Comparison of ENCODE assay signal across 18 cellular contexts in the genomic region with DNA sequence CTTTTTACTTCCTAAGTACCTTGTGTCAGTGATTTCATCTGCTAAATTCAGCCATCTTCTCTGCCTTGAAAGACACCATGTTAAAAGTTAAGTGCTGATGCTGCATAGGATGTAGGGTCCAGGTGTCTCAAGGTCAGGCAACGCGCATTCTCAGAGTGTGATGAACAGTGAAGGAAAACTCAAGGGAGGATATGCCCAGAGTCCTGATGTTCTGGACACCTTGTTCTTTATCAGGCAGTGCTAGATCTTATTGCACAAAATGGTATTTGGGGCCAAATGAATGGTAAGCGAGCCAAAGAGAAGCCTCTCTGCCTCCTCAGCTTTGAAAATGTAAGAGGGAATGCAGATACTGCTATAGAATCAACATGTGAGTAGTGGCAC.
DNase-seq lines count a peak whose midpoint lies in the region; ATAC-seq and TF ChIP-seq lines count a peak whose summit lies in the region.
"Had no signal": no experiment of that assay in that cellular context is flagged by ENCODE, and none has a peak within 500 bp of the region (broad histone marks: within the 10 kb centered on the region; RNA-seq: fewer than 3 reads in every experiment).

No MANE protein-coding gene starts in this region.

- no peak overlapping the region for H2AFZ ChIP-seq in Loucy (ENCODE audit: low read length)
- H2AFZ ChIP-seq: PC-9 had no signal

- DNase-seq in activated CD4-positive, alpha-beta T cell treated with anti-CD3 and anti-CD28 coated beads for 36 hours, result no peak
- no peak for DNase-seq in activated CD4-positive, alpha-beta T cell treated with anti-CD3 and anti-CD28 coated beads, Interleukin-2, amount 50 U/mL, for 1 hour
- DNase-seq in left kidney (ENCODE audit: low read depth, low spot score) (peak; percentile 43), NCI-H510A treated with DMSO at 0.1 percent for 48 hours (lab: John Stamatoyannopoulos, UW) (no peak)
- no peak for DNase-seq in naive thymus-derived CD4-positive, alpha-beta T cell
- DNase-seq: Caco-2; effector memory CD8-positive, alpha-beta T cell; HCEC 1CT; mesendoderm; PC-9; T-helper 9 cell; upper lobe of left lung had no signal

- no peak overlapping the region for H3K4me3 Mint-ChIP-seq in activated CD4-positive, alpha-beta T cell treated with anti-CD3 and anti-CD28 coated beads for 36 hours
- H3K4me3 Mint-ChIP-seq in stimulated activated memory B cell treated with anti-CD40 and anti-IgM and Interleukin-4, amounts not matched to agents 10 μg/mL and 1 μg/mL and 100 μg/mL, for 72 hours, result no peak overlapping the region
- H3K4me3 Mint-ChIP-seq in naive thymus-derived CD4-positive, alpha-beta T cell, result no peak overlapping the region
- H3K4me3 Mint-ChIP-seq: effector memory CD8-positive, alpha-beta T cell; neural crest cell; stimulated activated naive CD8-positive, alpha-beta T cell treated with anti-CD3 and anti-CD28 coated beads, Interleukin-15, Interleukin-2, amounts not matched to agents 100 ng/mL and 50 ng/mL, for 24 hours had no signal

- no peak overlapping the region for H3K27ac ChIP-seq in naive thymus-derived CD4-positive, alpha-beta T cell (ENCODE audit: low read depth, low read length)
- H3K27ac ChIP-seq: PC-9 had no signal

- H3K27me3 Mint-ChIP-seq in activated CD4-positive, alpha-beta T cell treated with anti-CD3 and anti-CD28 coated beads for 36 hours, result no peaks in the 10 kb centered on the region
- no peaks in the 10 kb centered on the region for H3K27me3 Mint-ChIP-seq in stimulated activated memory B cell treated with anti-CD40 and anti-IgM and Interleukin-4, amounts not matched to agents 10 μg/mL and 1 μg/mL and 100 μg/mL, for 72 hours
- H3K27me3 Mint-ChIP-seq in naive thymus-derived CD4-positive, alpha-beta T cell, result no peaks in the 10 kb centered on the region
- H3K27me3 Mint-ChIP-seq: effector memory CD8-positive, alpha-beta T cell; stimulated activated naive CD8-positive, alpha-beta T cell treated with anti-CD3 and anti-CD28 coated beads, Interleukin-15, Interleukin-2, amounts not matched to agents 100 ng/mL and 50 ng/mL, for 24 hours had no signal

- peaks cover 12% of the 10 kb centered on the region for H3K36me3 Mint-ChIP-seq in activated CD4-positive, alpha-beta T cell treated with anti-CD3 and anti-CD28 coated beads for 36 hours (ENCODE audit: low read depth)
- peaks cover 6% of the 10 kb centered on the region for H3K36me3 Mint-ChIP-seq in stimulated activated memory B cell treated with anti-CD40 and anti-IgM and Interleukin-4, amounts not matched to agents 10 μg/mL and 1 μg/mL and 100 μg/mL, for 72 hours
- peaks cover 0 to 29% (median 0%) of the 10 kb centered on the region in 5 donors for H3K36me3 Mint-ChIP-seq in naive thymus-derived CD4-positive, alpha-beta T cell

- H4K20me1 ChIP-seq in Loucy (ENCODE audit: insufficient read depth, low read length, poor library complexity, severe bottlenecking), result peaks cover 53% of the 10 kb centered on the region

- CTCF ChIA-PET in activated CD4-positive, alpha-beta T cell treated with anti-CD3 and anti-CD28 coated beads for 36 hours (lab: Charles Lee), result interaction anchor here (1.4 to 2.2 kb wide), 3 partner anchors 10 to 21 kb away, joined by 3 to 7 read pairs (median 5); no protein-coding TSS in a partner anchor
- CTCF ChIA-PET in naive thymus-derived CD4-positive, alpha-beta T cell (lab: Charles Lee), result no interaction called here

- no peaks in the 10 kb centered on the region for H3K27me3 ChIP-seq in Loucy (ENCODE audit: insufficient read depth, low read length, poor library complexity, severe bottlenecking)
- H3K27me3 ChIP-seq in naive thymus-derived CD4-positive, alpha-beta T cell (ENCODE audit: control insufficient read depth in 2 of 2, insufficient read depth in 2 of 2, low read length in 2 of 2), result no peaks in the 10 kb centered on the region
- H3K27me3 ChIP-seq: upper lobe of left lung had no signal

- POLR2A ChIA-PET in activated CD4-positive, alpha-beta T cell treated with anti-CD3 and anti-CD28 coated beads for 36 hours (lab: Charles Lee), result interaction anchor here (0.6 kb wide), 1 partner anchor 20 kb away, joined by 3 read pairs; no protein-coding TSS in a partner anchor
- POLR2A ChIA-PET in naive thymus-derived CD4-positive, alpha-beta T cell (lab: Charles Lee), result interaction anchor here (1.5 kb wide), 1 partner anchor 18 kb away, joined by 3 read pairs; no protein-coding TSS in a partner anchor

- H3K9ac ChIP-seq in Loucy (ENCODE audit: low read depth, low read length, poor library complexity, severe bottlenecking), result peak overlapping the region; percentile 20

- intact Hi-C loops in activated CD4-positive, alpha-beta T cell treated with anti-CD3 and anti-CD28 coated beads for 36 hours (cut with DNase I, micrococcal nuclease), result no loop called here
- intact Hi-C loops in naive thymus-derived CD4-positive, alpha-beta T cell (cut with micrococcal nuclease), result loop anchor here in 1 of 2 donors (1.0 kb wide), 1 partner anchor 10 kb away; no protein-coding TSS in a partner anchor

- no peaks in the 10 kb centered on the region for H3K9me3 Mint-ChIP-seq in activated CD4-positive, alpha-beta T cell treated with anti-CD3 and anti-CD28 coated beads for 36 hours (ENCODE audit: low read depth)
- H3K9me3 Mint-ChIP-seq in stimulated activated memory B cell treated with anti-CD40 and anti-IgM and Interleukin-4, amounts not matched to agents 10 μg/mL and 1 μg/mL and 100 μg/mL, for 72 hours, result no peaks in the 10 kb centered on the region
- no peaks in the 10 kb centered on the region for H3K9me3 Mint-ChIP-seq in naive thymus-derived CD4-positive, alpha-beta T cell
- H3K9me3 Mint-ChIP-seq: effector memory CD8-positive, alpha-beta T cell; neural crest cell; stimulated activated naive CD8-positive, alpha-beta T cell treated with anti-CD3 and anti-CD28 coated beads, Interleukin-15, Interleukin-2, amounts not matched to agents 100 ng/mL and 50 ng/mL, for 24 hours had no signal

- H3K4me1 ChIP-seq in Loucy (ENCODE audit: insufficient read depth, low read length, poor library complexity, severe bottlenecking), result peaks cover 87% of the 10 kb centered on the region
- H3K4me1 ChIP-seq in naive thymus-derived CD4-positive, alpha-beta T cell (ENCODE audit: control insufficient read depth in 2 of 2, insufficient read depth in 2 of 2, low read length in 2 of 2), result peaks cover 10 to 14% of the 10 kb centered on the region in 2 donors

- no peak for TF ChIP-seq CTCF in Loucy (conservative IDR thresholded peaks at IDR 0.05; ENCODE audit: low read length)

- H3K4me1 Mint-ChIP-seq in activated CD4-positive, alpha-beta T cell treated with anti-CD3 and anti-CD28 coated beads for 36 hours, result peaks cover 90% of the 10 kb centered on the region
- peaks cover 70% of the 10 kb centered on the region for H3K4me1 Mint-ChIP-seq in stimulated activated memory B cell treated with anti-CD40 and anti-IgM and Interleukin-4, amounts not matched to agents 10 μg/mL and 1 μg/mL and 100 μg/mL, for 72 hours
- H3K4me1 Mint-ChIP-seq in naive thymus-derived CD4-positive, alpha-beta T cell, result peaks cover 35 to 79% (median 75%) of the 10 kb centered on the region in 7 donors

- H3F3A ChIP-seq in Loucy (ENCODE audit: low read depth), result peaks cover 5% of the 10 kb centered on the region; the same call in 1 of the 2 replicates

- H3K79me2 ChIP-seq in Loucy (ENCODE audit: insufficient read depth, low read length), result peaks cover 100% of the 10 kb centered on the region

- peak overlapping the region; percentile 59 for H3K27ac Mint-ChIP-seq in activated CD4-positive, alpha-beta T cell treated with anti-CD3 and anti-CD28 coated beads for 36 hours
- H3K27ac Mint-ChIP-seq in stimulated activated memory B cell treated with anti-CD40 and anti-IgM and Interleukin-4, amounts not matched to agents 10 μg/mL and 1 μg/mL and 100 μg/mL, for 72 hours, result peak overlapping the region; percentile 15
- H3K27ac Mint-ChIP-seq in naive thymus-derived CD4-positive, alpha-beta T cell, result peak overlapping the region in 4 of 9 donors; percentile 24 to 83 (median 42)
- H3K27ac Mint-ChIP-seq: stimulated activated naive CD8-positive, alpha-beta T cell treated with anti-CD3 and anti-CD28 coated beads, Interleukin-15, Interleukin-2, amounts not matched to agents 100 ng/mL and 50 ng/mL, for 24 hours had no signal

- H3K9me3 ChIP-seq in Loucy (ENCODE audit: insufficient read depth, low read depth, low read length), result no peaks in the 10 kb centered on the region
- H3K9me3 ChIP-seq in naive thymus-derived CD4-positive, alpha-beta T cell (ENCODE audit: control insufficient read depth in 2 of 3, low read length in 3 of 3), result no peaks in the 10 kb centered on the region
- H3K9me3 ChIP-seq: Caco-2, upper lobe of left lung had no signal

- H3K9me2 ChIP-seq in Loucy (replicated peaks; ENCODE audit: low read depth, low read length), result no peaks in the 10 kb centered on the region

- peak overlapping the region; percentile 47 for H3K4me3 ChIP-seq in Loucy (ENCODE audit: low read length, poor library complexity, severe bottlenecking)
- no peak overlapping the region for H3K4me3 ChIP-seq in naive thymus-derived CD4-positive, alpha-beta T cell (ENCODE audit: low read length)
- H3K4me3 ChIP-seq: K562, PC-9, upper lobe of left lung had no signal

- peaks cover 10% of the 10 kb centered on the region; the same call in 1 of the 2 replicates for H3K36me3 ChIP-seq in Loucy (ENCODE audit: insufficient read depth, low read length)
- no peaks in the 10 kb centered on the region for H3K36me3 ChIP-seq in naive thymus-derived CD4-positive, alpha-beta T cell (ENCODE audit: control insufficient read depth in 2 of 3, insufficient read depth in 3 of 3, low read length in 3 of 3)
- H3K36me3 ChIP-seq: upper lobe of left lung had no signal

- H3K4me2 ChIP-seq in Loucy (ENCODE audit: low read depth, low read length, poor library complexity, severe bottlenecking), result peak overlapping the region; percentile 94
- H3K4me2 ChIP-seq: PC-9 had no signal

- no peak for ATAC-seq in activated CD4-positive, alpha-beta T cell treated with anti-CD3 and anti-CD28 coated beads for 36 hours
- no peak for ATAC-seq in stimulated activated memory B cell treated with anti-CD40 and anti-IgM and Interleukin-4, amounts not matched to agents 10 μg/mL and 1 μg/mL and 100 μg/mL, for 72 hours
- no peak for ATAC-seq in naive thymus-derived CD4-positive, alpha-beta T cell
- no peak for ATAC-seq in HG02938 (IDR thresholded peaks at IDR 0.05; ENCODE audit: unreplicated experiment)
- ATAC-seq: K562 had no signal
